ENCODE assay signal across 1 cellular context in genomic region chr3:47009225-47010049, GRCh38.
A peak's percentile ranks its signal among the peaks of the same experiment; 100 is the strongest.
TF ChIP-seq lines count a peak whose summit lies in the region.

No MANE protein-coding gene starts in this region.

TF ChIP-seq in WTC11, 78 proteins besides CTCF, POLR2A, EP300 and RAD21 (continued from another document and continues in another):
- TF ChIP-seq ZNF281 (CRISPR knock-in tag; IDR thresholded peaks at IDR 0.05) (no peak), ZNF317 (CRISPR knock-in tag; IDR thresholded peaks at IDR 0.05; ENCODE audit: borderline replicate concordance, low read depth) (0 out of 2 replicates have a peak, but pooled peaks have one; percentile 8), ZNF232 (CRISPR knock-in tag; IDR thresholded peaks at IDR 0.05) (peak; percentile 77; the same call in 1 of the 2 replicates), CBFB (CRISPR knock-in tag; IDR thresholded peaks at IDR 0.05; ENCODE audit: low read depth) (no peak), ZNF138 (CRISPR knock-in tag; conservative IDR thresholded peaks at IDR 0.05) (no peak), HMGXB4 (CRISPR knock-in tag; IDR thresholded peaks at IDR 0.05) (peak; percentile 68), TCF7 (CRISPR knock-in tag; IDR thresholded peaks at IDR 0.05; ENCODE audit: low read depth) (no peak), NR3C1 (CRISPR knock-in tag; conservative IDR thresholded peaks at IDR 0.05; ENCODE audit: low read depth) (no peak), IRF1 (CRISPR knock-in tag; IDR thresholded peaks at IDR 0.05) (no peak), TEAD4 (CRISPR knock-in tag; IDR thresholded peaks at IDR 0.05) (no peak), GTF2I (CRISPR knock-in tag; conservative IDR thresholded peaks at IDR 0.05) (no peak; the same call in 1 of the 2 replicates), ATF2 (CRISPR knock-in tag; IDR thresholded peaks at IDR 0.05; ENCODE audit: borderline replicate concordance, low read depth) (no peak), ZNF121 (CRISPR knock-in tag; IDR thresholded peaks at IDR 0.05) (peak; percentile 71; the same call in 1 of the 2 replicates), FOXP1 (CRISPR knock-in tag; IDR thresholded peaks at IDR 0.05; ENCODE audit: borderline replicate concordance) (no peak; the same call in 1 of the 2 replicates), E2F1 (CRISPR knock-in tag; IDR thresholded peaks at IDR 0.05) (no peak), FOXP4 (CRISPR knock-in tag; IDR thresholded peaks at IDR 0.05) (0 out of 2 replicates have a peak, but pooled peaks have one; percentile 9), ZNF425 (CRISPR knock-in tag; conservative IDR thresholded peaks at IDR 0.05) (no peak), CREB1 (CRISPR knock-in tag; IDR thresholded peaks at IDR 0.05) (no peak), SMAD3 (CRISPR knock-in tag; IDR thresholded peaks at IDR 0.05; ENCODE audit: borderline replicate concordance) (no peak; the same call in 1 of the 2 replicates), JUN (CRISPR knock-in tag; IDR thresholded peaks at IDR 0.05) (no peak), ZNF396 (CRISPR knock-in tag; IDR thresholded peaks at IDR 0.05; ENCODE audit: borderline replicate concordance) (no peak), ZBTB43 (CRISPR knock-in tag; IDR thresholded peaks at IDR 0.05) (peak; percentile 62; the same call in 1 of the 2 replicates), NR2C2 (CRISPR knock-in tag; IDR thresholded peaks at IDR 0.05) (no peak), KAT7 (CRISPR knock-in tag; IDR thresholded peaks at IDR 0.05; ENCODE audit: borderline replicate concordance) (no peak), ZBTB21 (CRISPR knock-in tag; IDR thresholded peaks at IDR 0.05; ENCODE audit: borderline replicate concordance) (no peak), TP53 (CRISPR knock-in tag; IDR thresholded peaks at IDR 0.05) (0 out of 2 replicates have a peak, but pooled peaks have one; percentile 47), SP1 (CRISPR knock-in tag; conservative IDR thresholded peaks at IDR 0.05) (peak; percentile 95), HMGA2 (CRISPR knock-in tag; IDR thresholded peaks at IDR 0.05) (no peak), TEAD1 (CRISPR knock-in tag; IDR thresholded peaks at IDR 0.05) (peak; percentile 88; the same call in 1 of the 2 replicates), GABPB1 (CRISPR knock-in tag; IDR thresholded peaks at IDR 0.05) (no peak), USF2 (CRISPR knock-in tag; IDR thresholded peaks at IDR 0.05) (no peak), EMX1 (CRISPR knock-in tag; IDR thresholded peaks at IDR 0.05) (no peak), ZMAT4 (CRISPR knock-in tag; IDR thresholded peaks at IDR 0.05) (no peak)
- TF ChIP-seq, protein P1, sequence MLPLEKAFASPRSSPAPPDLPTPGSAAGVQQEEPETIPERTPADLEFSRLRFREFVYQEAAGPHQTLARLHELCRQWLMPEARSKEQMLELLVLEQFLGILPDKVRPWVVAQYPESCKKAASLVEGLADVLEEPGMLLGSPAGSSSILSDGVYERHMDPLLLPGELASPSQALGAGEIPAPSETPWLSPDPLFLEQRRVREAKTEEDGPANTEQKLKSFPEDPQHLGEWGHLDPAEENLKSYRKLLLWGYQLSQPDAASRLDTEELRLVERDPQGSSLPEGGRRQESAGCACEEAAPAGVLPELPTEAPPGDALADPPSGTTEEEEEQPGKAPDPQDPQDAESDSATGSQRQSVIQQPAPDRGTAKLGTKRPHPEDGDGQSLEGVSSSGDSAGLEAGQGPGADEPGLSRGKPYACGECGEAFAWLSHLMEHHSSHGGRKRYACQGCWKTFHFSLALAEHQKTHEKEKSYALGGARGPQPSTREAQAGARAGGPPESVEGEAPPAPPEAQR (CRISPR knock-in tag; IDR thresholded peaks at IDR 0.05), result no peak
- TF ChIP-seq, protein P2, sequence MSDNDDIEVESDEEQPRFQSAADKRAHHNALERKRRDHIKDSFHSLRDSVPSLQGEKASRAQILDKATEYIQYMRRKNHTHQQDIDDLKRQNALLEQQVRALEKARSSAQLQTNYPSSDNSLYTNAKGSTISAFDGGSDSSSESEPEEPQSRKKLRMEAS (CRISPR knock-in tag; IDR thresholded peaks at IDR 0.05), result peak; percentile 78
- TF ChIP-seq, protein P3, sequence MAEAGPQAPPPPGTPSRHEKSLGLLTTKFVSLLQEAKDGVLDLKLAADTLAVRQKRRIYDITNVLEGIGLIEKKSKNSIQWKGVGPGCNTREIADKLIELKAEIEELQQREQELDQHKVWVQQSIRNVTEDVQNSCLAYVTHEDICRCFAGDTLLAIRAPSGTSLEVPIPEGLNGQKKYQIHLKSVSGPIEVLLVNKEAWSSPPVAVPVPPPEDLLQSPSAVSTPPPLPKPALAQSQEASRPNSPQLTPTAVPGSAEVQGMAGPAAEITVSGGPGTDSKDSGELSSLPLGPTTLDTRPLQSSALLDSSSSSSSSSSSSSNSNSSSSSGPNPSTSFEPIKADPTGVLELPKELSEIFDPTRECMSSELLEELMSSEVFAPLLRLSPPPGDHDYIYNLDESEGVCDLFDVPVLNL (CRISPR knock-in tag; IDR thresholded peaks at IDR 0.05; ENCODE audit: borderline replicate concordance, low read depth), result no peak
- TF ChIP-seq, protein P4, sequence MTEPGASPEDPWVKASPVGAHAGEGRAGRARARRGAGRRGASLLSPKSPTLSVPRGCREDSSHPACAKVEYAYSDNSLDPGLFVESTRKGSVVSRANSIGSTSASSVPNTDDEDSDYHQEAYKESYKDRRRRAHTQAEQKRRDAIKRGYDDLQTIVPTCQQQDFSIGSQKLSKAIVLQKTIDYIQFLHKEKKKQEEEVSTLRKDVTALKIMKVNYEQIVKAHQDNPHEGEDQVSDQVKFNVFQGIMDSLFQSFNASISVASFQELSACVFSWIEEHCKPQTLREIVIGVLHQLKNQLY (CRISPR knock-in tag; IDR thresholded peaks at IDR 0.05), result no peak; the same call in 1 of the 2 replicates
